13 cellular contexts compared by ENCODE assay signal in the genomic region with DNA sequence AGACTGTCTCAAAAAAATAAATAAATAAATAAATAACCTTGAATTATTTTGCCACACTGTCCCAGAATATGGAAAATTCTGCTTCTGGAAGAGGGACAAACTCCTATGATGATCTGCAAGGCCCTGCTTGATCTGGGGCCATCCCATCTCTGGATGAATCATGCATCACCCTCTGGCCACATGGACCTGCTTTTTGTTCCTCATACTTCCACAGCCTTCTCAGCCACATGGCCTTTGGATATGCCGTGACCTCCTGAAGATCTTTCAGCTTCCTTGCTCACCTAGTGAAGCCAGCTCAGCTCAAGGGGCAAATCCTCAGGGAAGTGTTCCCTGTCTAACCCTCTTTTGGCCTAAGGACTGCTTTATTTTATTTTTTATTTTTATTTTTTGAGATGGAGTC. TPM values are rescaled to one million over a fixed set of nuclear protein-coding genes. Genes with fewer than 3 reads are reported as not detected.
A peak's percentile ranks its signal among the peaks of the same experiment; 100 is the strongest.
DNase-seq lines count a peak whose midpoint lies in the region; ATAC-seq, FAIRE-seq and TF ChIP-seq lines count a peak whose summit lies in the region.
"Had no signal": no experiment of that assay in that cellular context is flagged by ENCODE, and none has a peak within 500 bp of the region (broad histone marks: within the 10 kb centered on the region; RNA-seq: fewer than 3 reads in every experiment).

No MANE protein-coding gene starts in this region.

- CTCF ChIA-PET in activated B cell treated with CpG ODN at 0.5 μM for 24 hours (lab: Charles Lee): interaction anchor here (0.9 kb wide), 1 partner anchor 36 kb away, joined by 3 read pairs; no protein-coding TSS in a partner anchor

- TF ChIP-seq CTCF in 22Rv1 (IDR thresholded peaks at IDR 0.05): no peak
- TF ChIP-seq CTCF in activated B cell treated with CpG ODN at 0.5 μM for 24 hours (IDR thresholded peaks at IDR 0.05): no peak
- TF ChIP-seq CTCF in foreskin fibroblast (IDR thresholded peaks at IDR 0.05; ENCODE audit: low read depth, low read length): no peak
- TF ChIP-seq CTCF in D721Med (IDR thresholded peaks at IDR 0.05; ENCODE audit: insufficient read depth, missing control alignments): no peak

- peak overlapping the region; percentile 68 for H3K27ac Mint-ChIP-seq in activated B cell treated with CpG ODN at 0.5 μM for 24 hours
- H3K27ac Mint-ChIP-seq: GM23338 had no signal

- intact Hi-C loops in activated B cell treated with CpG ODN at 0.5 μM for 24 hours (cut with micrococcal nuclease): no loop called here

- DNase-seq in Daoy (ENCODE audit: low read depth) (peak; percentile 42), activated B cell treated with CpG ODN at 0.5 μM for 24 hours (no peak), foreskin fibroblast (peak; percentile 76 to 88), DMS114 treated with DMSO at 0.1 percent for 48 hours (lab: John Stamatoyannopoulos, UW; ENCODE audit: unreplicated experiment) (no peak), D721Med (ENCODE audit: insufficient read length, low spot score) (no peak)
- DNase-seq in activated effector memory CD4-positive, alpha-beta T cell treated with anti-CD3 and anti-CD28 coated beads, Interleukin-2, amount 50 U/mL, for 16 hours: no peak
- DNase-seq: activated gamma-delta T cell; DMS79; effector CD8-positive, alpha-beta T cell; stimulated activated CD4-positive, alpha-beta T cell treated with anti-CD3 and anti-CD28 coated beads, Interleukin-2, amount 100 ng/mL, for 48 hours had no signal

- FAIRE-seq in D721Med (lab: Jason Lieb, UNC): no peak

- H3K4me3 ChIP-seq in foreskin fibroblast (ENCODE audit: low read depth in 1 of 2, low read length in 2 of 2): no peak overlapping the region
- H3K4me3 ChIP-seq: GM23338 had no signal

- peak overlapping the region; percentile 5 for H3K4me3 Mint-ChIP-seq in activated B cell treated with CpG ODN at 0.5 μM for 24 hours

- ATAC-seq in activated B cell treated with CpG ODN at 0.5 μM for 24 hours (ENCODE audit: low read depth) (no peak), HG03139 (IDR thresholded peaks at IDR 0.05; ENCODE audit: unreplicated experiment) (no peak)
- ATAC-seq: GM23338 had no signal

- H3K9me3 Mint-ChIP-seq in activated B cell treated with CpG ODN at 0.5 μM for 24 hours: no peaks in the 10 kb centered on the region
- H3K9me3 Mint-ChIP-seq: GM23338 had no signal

- no peaks in the 10 kb centered on the region for H3K27me3 Mint-ChIP-seq in activated B cell treated with CpG ODN at 0.5 μM for 24 hours

- peaks cover 88% of the 10 kb centered on the region for H3K4me1 Mint-ChIP-seq in activated B cell treated with CpG ODN at 0.5 μM for 24 hours

- POLR2A ChIA-PET in activated B cell treated with CpG ODN at 0.5 μM for 24 hours (lab: Charles Lee): interaction anchor here (0.6 to 11.6 kb wide), 2 partner anchors 9 to 64 kb away, joined by 4 to 258 read pairs; partner anchors contain the start of genes IER2 and STX10

- no peaks in the 10 kb centered on the region for H3K36me3 Mint-ChIP-seq in activated B cell treated with CpG ODN at 0.5 μM for 24 hours (ENCODE audit: low read depth)

- H3K27ac ChIP-seq in 22Rv1: peak overlapping the region; percentile 99

RNA-seq across cellular contexts. Expression of gene IER2, which starts 10.3 kb away (rescaled TPM):
- total RNA-seq in Daoy (2014; rRNA removed; shearing (Covaris generic)): 23.7 and 27.3 TPM in 2 replicates
- 116 and 119 TPM in 2 replicates for total RNA-seq in activated B cell treated with CpG ODN at 0.5 μM for 24 hours

RNA-seq across cellular contexts. Expression of gene STX10, which starts 10.4 kb away (rescaled TPM):
- total RNA-seq in Daoy (2014; rRNA removed; shearing (Covaris generic)): 88.8 and 89.8 TPM in 2 replicates
- total RNA-seq in activated B cell treated with CpG ODN at 0.5 μM for 24 hours: 41.7 and 43.6 TPM in 2 replicates

RNA-seq across cellular contexts. Expression of gene NACC1, which starts 42.5 kb away (rescaled TPM):
- total RNA-seq in Daoy (2014; rRNA removed; shearing (Covaris generic)): 50.6 and 51.2 TPM in 2 replicates
- 62.1 and 68.8 TPM in 2 replicates for total RNA-seq in activated B cell treated with CpG ODN at 0.5 μM for 24 hours

RNA-seq across cellular contexts. Expression of gene TRMT1, which starts 44.0 kb away (rescaled TPM):
- total RNA-seq in Daoy (2014; rRNA removed; shearing (Covaris generic)): 61.6 and 67.5 TPM in 2 replicates
- total RNA-seq in activated B cell treated with CpG ODN at 0.5 μM for 24 hours: 111 and 113 TPM in 2 replicates

RNA-seq across cellular contexts. Expression of gene LYL1, which starts 57.9 kb away (rescaled TPM):
- total RNA-seq in Daoy (2014; rRNA removed; shearing (Covaris generic)): 0.24 and 0.34 TPM in 2 replicates
- total RNA-seq in activated B cell treated with CpG ODN at 0.5 μM for 24 hours: 67.1 and 74.8 TPM in 2 replicates

Comparison
In these comparisons a context has a peak if more than half of its experiments do, and no peak if none do; other contexts are left out.
1. DNase-seq: peak in Daoy (single experiment) and foreskin fibroblast (2 of 2); none in activated B cell treated with CpG ODN at 0.5 μM for 24 hours (single experiment), DMS114 treated with DMSO at 0.1 percent for 48 hours (single experiment), D721Med (single experiment) and activated effector memory CD4-positive, alpha-beta T cell treated with anti-CD3 and anti-CD28 coated beads, Interleukin-2, amount 50 U/mL, for 16 hours (single experiment).